ENCODE assay signal across 10 cellular contexts in genomic region chr22:26587991-26588613, GRCh38. TPM values are rescaled to one million over a fixed set of nuclear protein-coding genes. Genes with fewer than 3 reads are reported as not detected.
DNase-seq lines count a peak whose midpoint lies in the region; ATAC-seq and TF ChIP-seq lines count a peak whose summit lies in the region.
"Had no signal": no experiment of that assay in that cellular context is flagged by ENCODE, and none has a peak within 500 bp of the region (broad histone marks: within the 10 kb centered on the region; RNA-seq: fewer than 3 reads in every experiment).

No MANE protein-coding gene starts in this region.

- H3K27ac ChIP-seq in H9 (ENCODE audit: insufficient read length, low read depth, low read length) = no peak overlapping the region
- H3K27ac ChIP-seq in OCI-LY7 (ENCODE audit: low read depth, low read length, poor library complexity, severe bottlenecking) = no peak overlapping the region
- peak overlapping the region in 13 of 59 donors; percentile 5 to 93 (median 80) for H3K27ac ChIP-seq in dorsolateral prefrontal cortex
- H3K27ac ChIP-seq in gastrocnemius medialis = peak overlapping the region; percentile 93 to 97 (median 94)

- no peak overlapping the region for H4K8ac ChIP-seq in H9 (replicated peaks; ENCODE audit: insufficient read length, low read depth, low read length)

- H3K27me3 Mint-ChIP-seq in H9 (ENCODE audit: low read depth) = peaks cover 3% of the 10 kb centered on the region

- no peak overlapping the region for H3K56ac ChIP-seq in H9 (ENCODE audit: insufficient read length, low read depth, low read length)

- no peak overlapping the region for H3K23ac ChIP-seq in H9 (ENCODE audit: insufficient read length, low read depth, low read length)

- no peaks in the 10 kb centered on the region for H3K9me3 ChIP-seq in H9 (ENCODE audit: control insufficient read depth, low read depth, low read length)
- peaks cover 5% of the 10 kb centered on the region; the same call in 1 of the 2 replicates for H3K9me3 ChIP-seq in OCI-LY7 (ENCODE audit: low read length)
- H3K9me3 ChIP-seq in gastrocnemius medialis = no peaks in the 10 kb centered on the region

- BruUV-seq in OCI-LY7 (replicated peaks; lab: Mats Ljungman, UMichigan) = TSS peak; percentile 68

- H3K36me3 ChIP-seq in OCI-LY7 (ENCODE audit: insufficient read depth, low read length) (peaks cover 4% of the 10 kb centered on the region; the same call in 1 of the 2 replicates), gastrocnemius medialis (no peaks in the 10 kb centered on the region)
- H3K36me3 ChIP-seq: HAP-1 had no signal

- H4K20me1 ChIP-seq in H9 (ENCODE audit: control insufficient read depth, insufficient read depth, insufficient read length) = no peaks in the 10 kb centered on the region
- no peaks in the 10 kb centered on the region for H4K20me1 ChIP-seq in OCI-LY7 (ENCODE audit: insufficient read depth, low read length)

- H3K4me1 Mint-ChIP-seq in H9 = peaks cover 46 to 57% of the 10 kb centered on the region in 2 experiments

- H2BK5ac ChIP-seq in H9 (ENCODE audit: insufficient read length, low read length) = no peak overlapping the region

- no CpG with 5 or more reads among the region's 4 CpGs for WGBS in H9 (ENCODE audit: extremely low coverage, insufficient read length, low lambda C conversion rate)

- no peak overlapping the region for H4K91ac ChIP-seq in H9 (ENCODE audit: insufficient read length, low read depth, low read length)

- H3K4me3 Mint-ChIP-seq in H9 = peak overlapping the region; percentile 85 to 93

- no peak overlapping the region for H3T11ph ChIP-seq in H9 (ENCODE audit: low read length)

- H3K79me2 ChIP-seq in H9 (ENCODE audit: insufficient read depth, low read length) = peaks cover 34% of the 10 kb centered on the region; the same call in 1 of the 2 replicates
- peaks cover 10% of the 10 kb centered on the region; the same call in 1 of the 2 replicates for H3K79me2 ChIP-seq in OCI-LY7 (ENCODE audit: insufficient read depth, low read depth, low read length)

- CTCF ChIA-PET in OCI-LY7 (lab: Charles Lee; ENCODE audit: unreplicated experiment) = no interaction called here

- H3K18ac ChIP-seq in H9 (ENCODE audit: insufficient read length, low read depth, low read length) = no peak overlapping the region

- no peak overlapping the region for H3K27ac Mint-ChIP-seq in H9

- H3K9me3 Mint-ChIP-seq in H9 = peaks cover 0 to 3% of the 10 kb centered on the region in 2 experiments; a peak in 2 of 5 replicates

- no peak overlapping the region for H2BK120ac ChIP-seq in H9 (ENCODE audit: low read depth, low read length, poor library complexity, severe bottlenecking)

- H3K4me3 ChIP-seq in OCI-LY7 (ENCODE audit: low read depth, low read length, poor library complexity, severe bottlenecking) = no peak overlapping the region
- H3K4me3 ChIP-seq in dorsolateral prefrontal cortex = peak overlapping the region in 36 of 59 donors; percentile 60 to 91 (median 81)
- H3K4me3 ChIP-seq in gastrocnemius medialis = peak overlapping the region in 2 of 4 donors; percentile 81 to 95

- intact Hi-C loops in OCI-LY7 (cut with micrococcal nuclease; ENCODE audit: unreplicated experiment) = no loop called here
- intact Hi-C loops in dorsolateral prefrontal cortex (cut with DNase I) = no loop called here
- intact Hi-C loops in gastrocnemius medialis (cut with DNase I; ENCODE audit: low total_unique reads) = no loop called here

- peaks cover 15 to 22% (median 21%) of the 10 kb centered on the region in 3 experiments for H3K36me3 Mint-ChIP-seq in H9 (ENCODE audit: insufficient read depth in 1 of 3, low read depth in 3 of 3)

- H2AK5ac ChIP-seq in H9 (ENCODE audit: insufficient read length, low read length) = no peak overlapping the region

- H3K27me3 ChIP-seq in H9 (ENCODE audit: insufficient read depth, low read length) = no peaks in the 10 kb centered on the region
- H3K27me3 ChIP-seq in dorsolateral prefrontal cortex = no peaks in the 10 kb centered on the region
- H3K27me3 ChIP-seq in gastrocnemius medialis = no peaks in the 10 kb centered on the region

- no peak overlapping the region for H4K5ac ChIP-seq in H9 (ENCODE audit: insufficient read length, low read depth, low read length)

- in situ Hi-C loops in gastrocnemius medialis (cut with MboI; ENCODE audit: low sequenced_read_pairs in 4 of 4) = loop anchor here in 3 of 4 donors (10.0 kb wide), 2 partner anchors 93 to 103 kb away; partner anchors contain the start of genes HPS4 (in 2 of the 3) and SRRD (in 2 of the 3)

- H2BK15ac ChIP-seq in H9 (ENCODE audit: low read depth, low read length) = no peak overlapping the region

- TF ChIP-seq CTCF in H9 (conservative IDR thresholded peaks at IDR 0.05) (no peak), OCI-LY7 (conservative IDR thresholded peaks at IDR 0.05; ENCODE audit: low read length) (no peak), dorsolateral prefrontal cortex (IDR thresholded peaks at IDR 0.05 in 54 of 56, conservative IDR thresholded peaks at IDR 0.05 in 2 of 56; ENCODE audit: low read depth in 1 of 56, partially characterized antibody in 56 of 56) (no peak), gastrocnemius medialis (IDR thresholded peaks at IDR 0.05 in 4 of 5, conservative IDR thresholded peaks at IDR 0.05 in 1 of 5) (no peak)

- H2BK20ac ChIP-seq in H9 (ENCODE audit: low read depth, low read length, poor library complexity, severe bottlenecking) = no peak overlapping the region

- DNase-seq in H9 = no peak
- DNase-seq in OCI-LY7 (ENCODE audit: low spot score) = no peak
- DNase-seq in dorsolateral prefrontal cortex = no peak
- no peak for DNase-seq in gastrocnemius medialis
- DNase-seq in NCI-H2107 (lab: John Stamatoyannopoulos, UW) = no peak
- DNase-seq in stimulated activated naive CD4-positive, alpha-beta T cell (lab: John Stamatoyannopoulos, UW) = no peak
- DNase-seq: RPMI8226 had no signal

- H3K4me1 ChIP-seq in H9 (ENCODE audit: insufficient read depth, low read length) (peaks cover 5% of the 10 kb centered on the region; the same call in 1 of the 2 replicates), OCI-LY7 (ENCODE audit: insufficient read depth, low read length, poor library complexity, severe bottlenecking) (peaks cover 43% of the 10 kb centered on the region), gastrocnemius medialis (peaks cover 21 to 31% of the 10 kb centered on the region in 2 donors)

- no peak for TF ChIP-seq POLR2A in gastrocnemius medialis (IDR thresholded peaks at IDR 0.05)

- no peaks in the 10 kb centered on the region for H3K23me2 ChIP-seq in H9 (ENCODE audit: insufficient read length, low read depth, low read length, poor library complexity, severe bottlenecking)

- no peak overlapping the region for H2AFZ ChIP-seq in H9 (ENCODE audit: low read length)
- no peak overlapping the region for H2AFZ ChIP-seq in OCI-LY7 (ENCODE audit: low read length)

- H3K79me1 ChIP-seq in H9 (ENCODE audit: insufficient read depth, low read depth, low read length, poor library complexity, severe bottlenecking) = peaks cover 2% of the 10 kb centered on the region

- H2BK12ac ChIP-seq in H9 (ENCODE audit: insufficient read length, low read depth, low read length) = no peak overlapping the region

- H3K4ac ChIP-seq in H9 (ENCODE audit: low read depth, low read length) = no peak overlapping the region

- no peak overlapping the region for H3K9ac ChIP-seq in H9 (ENCODE audit: extremely low read depth, insufficient read length, low read length)

- no peak overlapping the region for H3K14ac ChIP-seq in H9 (ENCODE audit: insufficient read depth, low read length)

- ATAC-seq in gastrocnemius medialis (no peak), GM21619 (IDR thresholded peaks at IDR 0.05; ENCODE audit: unreplicated experiment) (no peak)

- POLR2A ChIA-PET in OCI-LY7 (lab: Charles Lee) = no interaction called here

- H3K9me2 ChIP-seq in OCI-LY7 (ENCODE audit: insufficient read depth, low read length) = no peaks in the 10 kb centered on the region

- H3K4me2 ChIP-seq in H9 (ENCODE audit: insufficient read depth, insufficient read length, low read length) (peak overlapping the region; percentile 79), OCI-LY7 (ENCODE audit: low read length) (peak overlapping the region; percentile 77; the same call in 1 of the 2 replicates)

RNA-seq across cellular contexts. Expression of gene TPST2, which starts 1.8 kb away (rescaled TPM):
- total RNA-seq in H9 (2021) = 50.1 and 52.2 TPM in 2 replicates
- total RNA-seq in OCI-LY7 (2014; rRNA removed; shearing (Covaris generic)) = 19.1 and 19.9 TPM in 2 replicates
- 12.5 and 14.4 TPM in 2 replicates for total RNA-seq in OCI-LY7 (2022)
- total RNA-seq in dorsolateral prefrontal cortex = 10 to 100 TPM; 17.2 to 54.7 (median 31.9) TPM
- 100 to 1,000 TPM in 1 of 4 donors, 10 to 100 TPM in 3; 32.3 to 110 (median 65.4) TPM for total RNA-seq in gastrocnemius medialis

RNA-seq across cellular contexts. Expression of gene CRYBB1, which starts 29.7 kb away (rescaled TPM):
- total RNA-seq in H9 (2021) (4.3 and 5.4 TPM in 2 replicates), OCI-LY7 (2022) (0.61 TPM in 1 of 2 replicates, not detected in the other), dorsolateral prefrontal cortex (1 to 10 TPM in 78 of 120 experiments, under 1 TPM in 27, not detected in 15; 0.47 to 4.9 (median 1.6) TPM), gastrocnemius medialis (under 1 TPM in 1 of 4 donors, not detected in 3; 0.97 TPM)
- 0.21 and 0.35 TPM in 2 replicates for total RNA-seq in OCI-LY7 (2014; rRNA removed; shearing (Covaris generic))
- total RNA-seq: epithelial cell of proximal tubule had no signal

RNA-seq across cellular contexts. Expression of gene CRYBA4, which starts 33.7 kb away (rescaled TPM):
- total RNA-seq in H9 (2021) = 0.37 and 0.52 TPM in 2 replicates
- 3.2 TPM in 1 of 2 replicates, not detected in the other for total RNA-seq in OCI-LY7 (2014; rRNA removed; shearing (Covaris generic))
- 1.3 TPM in 1 of 2 replicates, not detected in the other for total RNA-seq in OCI-LY7 (2022)
- 1 to 10 TPM in 3 of 120 experiments, under 1 TPM in 4, not detected in 113; 0.62 to 1.3 (median 0.96) TPM for total RNA-seq in dorsolateral prefrontal cortex
- total RNA-seq in gastrocnemius medialis = not detected
- total RNA-seq: epithelial cell of proximal tubule had no signal

Comparison
In these comparisons a context has a peak if more than half of its experiments do, and no peak if none do; other contexts are left out.
1. H3K27ac ChIP-seq: peak in gastrocnemius medialis (4 of 4); none in H9 (single experiment) and OCI-LY7 (single experiment).